ENCODE assay signal across 14 cellular contexts in the genomic region with DNA sequence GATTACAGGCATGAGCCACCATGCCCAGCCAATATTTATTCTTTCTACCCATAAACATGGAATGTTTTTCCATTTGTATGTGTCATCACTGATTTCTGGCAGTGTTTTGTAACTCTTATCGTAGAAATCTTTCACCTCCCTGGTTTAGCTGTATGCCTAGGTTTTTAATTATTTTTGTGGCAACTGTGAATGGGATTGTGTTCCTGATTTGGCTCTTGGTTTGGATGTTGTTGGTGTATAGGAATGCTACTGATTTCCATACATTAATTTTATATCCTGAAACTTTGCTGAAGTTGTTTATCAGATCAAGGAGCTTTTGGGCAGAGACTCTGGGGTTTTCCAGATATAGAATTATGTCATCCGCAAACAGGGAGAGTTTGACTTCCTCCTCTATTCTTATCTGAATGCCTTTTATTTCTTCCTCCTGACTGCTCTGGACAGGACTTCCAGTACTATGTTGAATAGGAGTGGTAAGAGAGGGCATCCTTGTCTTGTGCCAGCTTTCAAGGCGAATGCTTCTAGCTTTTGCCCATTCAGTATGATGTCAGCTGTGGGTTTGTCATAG.
A peak's percentile ranks its signal among the peaks of the same experiment; 100 is the strongest.
DNase-seq lines count a peak whose midpoint lies in the region; ATAC-seq, FAIRE-seq and TF ChIP-seq lines count a peak whose summit lies in the region.
"Had no signal": no experiment of that assay in that cellular context is flagged by ENCODE, and none has a peak within 500 bp of the region (broad histone marks: within the 10 kb centered on the region; RNA-seq: fewer than 3 reads in every experiment).

No MANE protein-coding gene starts in this region.

- H3K4me1 Mint-ChIP-seq in endodermal cell, result no peaks in the 10 kb centered on the region

- POLR2A ChIA-PET in Panc1 (lab: Charles Lee), result no interaction called here

- DNase-seq in EH (ENCODE audit: low read depth) (peak; percentile 6), Panc1 (ENCODE audit: low read depth, low spot score) (peak; percentile 5), fibroblast of pulmonary artery (ENCODE audit: low read depth) (peak; percentile 7), pancreas (no peak), endodermal cell (no peak), GM03348 (ENCODE audit: low spot score) (no peak)
- DNase-seq: activated T-cell treated with anti-CD3 and anti-CD28 coated beads, Interleukin-2, amount 50 U/mL, for 4 hours; SHP77 treated with DMSO at 0.1 percent for 48 hours; stomach; T-helper 9 cell had no signal

- in situ Hi-C loops in Panc1 (cut with HindIII; ENCODE audit: low pct_unique_long_range_greater_than_20kb, low sequenced_read_pairs), result no loop called here

- BruUV-seq in Panc1 (replicated peaks; lab: Mats Ljungman, UMichigan), result no TSS peak

- H3K9me3 Mint-ChIP-seq in endodermal cell, result peaks cover 10% of the 10 kb centered on the region

- H3K36me3 ChIP-seq in Panc1 (ENCODE audit: control insufficient read depth, insufficient read depth, low read length) (no peaks in the 10 kb centered on the region), pancreas (no peaks in the 10 kb centered on the region), gastroesophageal sphincter (no peaks in the 10 kb centered on the region), endodermal cell (ENCODE audit: control insufficient read depth, insufficient read depth, low read length) (no peaks in the 10 kb centered on the region)
- H3K36me3 ChIP-seq: HAP-1, stomach had no signal

- CTCF ChIA-PET in Panc1 (lab: Charles Lee), result interaction anchor here (0.6 kb wide), 1 partner anchor 139 kb away, joined by 4 read pairs; no protein-coding TSS in a partner anchor

- WGBS in pancreas, 2 donors, result 66% methylated on average over 3 of the region's 3 CpGs
- 63 to 73% methylated on average over 2 to 3 of the region's 3 CpGs for WGBS in gastroesophageal sphincter (ENCODE audit: low coverage in 1 of 2), 2 donors
- WGBS in endodermal cell (ENCODE audit: insufficient coverage in 1 of 2, insufficient read length in 1 of 2), 2 experiments, result 90 to 99% methylated on average over 2 to 3 of the region's 3 CpGs

- H3K27ac Mint-ChIP-seq in endodermal cell, result no peak overlapping the region

- no peak overlapping the region for H3K27ac ChIP-seq in Panc1 (ENCODE audit: low read length)
- peak overlapping the region in 3 of 4 donors; percentile 34 to 58 (median 47) for H3K27ac ChIP-seq in pancreas
- no peak overlapping the region for H3K27ac ChIP-seq in gastroesophageal sphincter
- H3K27ac ChIP-seq in endodermal cell (ENCODE audit: low read depth, low read length), result no peak overlapping the region

- no peak overlapping the region for H3K9ac ChIP-seq in endodermal cell (ENCODE audit: extremely low read depth, low read length, poor library complexity, severe bottlenecking)

- no peak for FAIRE-seq in pancreas (lab: Jason Lieb, UNC)

- H3K4me1 ChIP-seq in Panc1 (ENCODE audit: control insufficient read depth, insufficient read depth, low read length), result no peaks in the 10 kb centered on the region
- no peaks in the 10 kb centered on the region for H3K4me1 ChIP-seq in pancreas
- H3K4me1 ChIP-seq in gastroesophageal sphincter, result no peaks in the 10 kb centered on the region
- H3K4me1 ChIP-seq in endodermal cell (ENCODE audit: control insufficient read depth, insufficient read depth, low read length), result no peaks in the 10 kb centered on the region
- H3K4me1 ChIP-seq: HAP-1 had no signal

- no peak overlapping the region for H3K4me3 Mint-ChIP-seq in endodermal cell
- H3K4me3 Mint-ChIP-seq: activated T-cell treated with anti-CD3 and anti-CD28 coated beads, Interleukin-2, amount 50 U/mL, for 4 hours had no signal

- TF ChIP-seq CTCF in Panc1 (IDR thresholded peaks at IDR 0.05) (no peak), fibroblast of pulmonary artery (IDR thresholded peaks at IDR 0.05; ENCODE audit: low read length, missing control alignments) (no peak), pancreas (IDR thresholded peaks at IDR 0.05) (no peak), gastroesophageal sphincter (IDR thresholded peaks at IDR 0.05) (no peak), endodermal cell (conservative IDR thresholded peaks at IDR 0.05) (no peak)

- H3K36me3 Mint-ChIP-seq in endodermal cell (ENCODE audit: low read depth), result no peaks in the 10 kb centered on the region

- H3K4me3 ChIP-seq in Panc1 (ENCODE audit: low read depth in 2 of 2, low read length in 2 of 2) (no peak overlapping the region), fibroblast of pulmonary artery (replicated peaks; ENCODE audit: low read depth, low read length) (no peak overlapping the region), pancreas (no peak overlapping the region), gastroesophageal sphincter (no peak overlapping the region), endodermal cell (ENCODE audit: low read length) (no peak overlapping the region)
- H3K4me3 ChIP-seq: HAP-1, smooth muscle cell, stomach had no signal

- no peak for TF ChIP-seq EP300 in gastroesophageal sphincter (IDR thresholded peaks at IDR 0.05)

- H3K27me3 Mint-ChIP-seq in endodermal cell (ENCODE audit: insufficient read depth), result peaks cover 3% of the 10 kb centered on the region

- H3K27me3 ChIP-seq in Panc1 (ENCODE audit: control insufficient read depth, insufficient read depth, low read length) (no peaks in the 10 kb centered on the region), pancreas (no peaks in the 10 kb centered on the region), gastroesophageal sphincter (no peaks in the 10 kb centered on the region), endodermal cell (ENCODE audit: control insufficient read depth, insufficient read depth, low read length, poor library complexity, severe bottlenecking) (no peaks in the 10 kb centered on the region)
- H3K27me3 ChIP-seq: stomach had no signal

- no peaks in the 10 kb centered on the region for H3K9me3 ChIP-seq in Panc1 (ENCODE audit: control insufficient read depth, insufficient read depth, low read depth, low read length)
- no peaks in the 10 kb centered on the region for H3K9me3 ChIP-seq in pancreas
- H3K9me3 ChIP-seq in gastroesophageal sphincter, result peaks cover 0 to 5% (median 0%) of the 10 kb centered on the region in 3 donors
- no peaks in the 10 kb centered on the region for H3K9me3 ChIP-seq in endodermal cell (ENCODE audit: control insufficient read depth, low read length)
- H3K9me3 ChIP-seq: HAP-1 had no signal

- ATAC-seq in Panc1 (peak; percentile 88), pancreas (peak; percentile 43 to 89 (median 80)), gastroesophageal sphincter (no peak), HG03521 (IDR thresholded peaks at IDR 0.05; ENCODE audit: unreplicated experiment) (no peak)
- ATAC-seq: activated T-cell treated with anti-CD3 and anti-CD28 coated beads, Interleukin-2, amount 50 U/mL, for 4 hours had no signal

- intact Hi-C loops in Panc1 (cut with micrococcal nuclease; ENCODE audit: unreplicated experiment), result no loop called here
- intact Hi-C loops in pancreas (cut with DNase I), result no loop called here

- TF ChIP-seq POLR2A in gastroesophageal sphincter (IDR thresholded peaks at IDR 0.05), result no peak

Comparison
In these comparisons a context has a peak if more than half of its experiments do, and no peak if none do; other contexts are left out.
1. DNase-seq: peak in EH (single experiment), Panc1 (single experiment) and fibroblast of pulmonary artery (single experiment); none in pancreas (0 of 6), endodermal cell (single experiment) and GM03348 (single experiment).
2. ATAC-seq: peak in Panc1 (single experiment) and pancreas (4 of 4); none in gastroesophageal sphincter (single experiment) and HG03521 (single experiment).
3. H3K27ac ChIP-seq: peak in pancreas (3 of 4); none in Panc1 (single experiment), gastroesophageal sphincter (0 of 4) and endodermal cell (single experiment).